In genomic region chr11:86358720-86359119, GRCh38 we compare ENCODE assay signal across 1 cellular context.
A peak's percentile ranks its signal among the peaks of the same experiment; 100 is the strongest.
TF ChIP-seq lines count a peak whose summit lies in the region.

No MANE protein-coding gene starts in this region.

TF ChIP-seq in K562, 482 proteins besides CTCF, POLR2A, EP300 and RAD21 (continued from another document):
- peak; percentile 29; the same call in 1 of the 2 replicates for TF ChIP-seq CUX1 (CRISPR knock-in tag; IDR thresholded peaks at IDR 0.05)
- TF ChIP-seq TEAD1 (CRISPR knock-in tag; IDR thresholded peaks at IDR 0.05), result 0 out of 4 replicates have a peak, but pooled peaks of 1 of the 2 experiments have one; percentile 62
- TF ChIP-seq BACH1 (tag; IDR thresholded peaks at IDR 0.05), result no peak
- no peak for TF ChIP-seq HDAC6 (IDR thresholded peaks at IDR 0.05; ENCODE audit: low read depth, low read length)
- TF ChIP-seq ZNF668 (CRISPR knock-in tag; IDR thresholded peaks at IDR 0.05), result 0 out of 2 replicates have a peak, but pooled peaks have one; percentile 41
- TF ChIP-seq HIVEP1 (CRISPR knock-in tag; IDR thresholded peaks at IDR 0.05), result 0 out of 2 replicates have a peak, but pooled peaks have one; percentile 7
- TF ChIP-seq ZKSCAN3 (CRISPR knock-in tag; IDR thresholded peaks at IDR 0.05), result no peak
- TF ChIP-seq CREB1 (IDR thresholded peaks at IDR 0.05), result no peak
- TF ChIP-seq CREB1 (CRISPR knock-in tag; IDR thresholded peaks at IDR 0.05), result no peak
- no peak for TF ChIP-seq ATF2 (CRISPR knock-in tag; IDR thresholded peaks at IDR 0.05)
- no peak for TF ChIP-seq PRDM10 (IDR thresholded peaks at IDR 0.05; ENCODE audit: partially characterized antibody)
- TF ChIP-seq ZBTB17 (CRISPR knock-in tag; IDR thresholded peaks at IDR 0.05), result 0 out of 2 replicates have a peak, but pooled peaks have one; percentile 41
- no peak for TF ChIP-seq ID3 (CRISPR knock-in tag; IDR thresholded peaks at IDR 0.05)
- no peak for TF ChIP-seq ID3 (tag; IDR thresholded peaks at IDR 0.05)
- TF ChIP-seq ZC3H11A (IDR thresholded peaks at IDR 0.05; ENCODE audit: low read depth, low read length), result no peak
- TF ChIP-seq ETV1 (tag; conservative IDR thresholded peaks at IDR 0.05; ENCODE audit: low read depth), result no peak
- TF ChIP-seq HOXB6 (CRISPR knock-in tag; IDR thresholded peaks at IDR 0.05; ENCODE audit: borderline replicate concordance), result no peak
- TF ChIP-seq ZNF695 (CRISPR knock-in tag; IDR thresholded peaks at IDR 0.05), result no peak
- 0 out of 2 replicates have a peak, but pooled peaks have one; percentile 33 for TF ChIP-seq CREB3 (tag; conservative IDR thresholded peaks at IDR 0.05; ENCODE audit: low read depth)
- TF ChIP-seq PTTG1 (tag; IDR thresholded peaks at IDR 0.05; ENCODE audit: low read depth), result 0 out of 2 replicates have a peak, but pooled peaks have one; percentile 61
- peak; percentile 20; the same call in 1 of the 2 replicates for TF ChIP-seq ZNF239 (CRISPR knock-in tag; IDR thresholded peaks at IDR 0.05)
- TF ChIP-seq TRIM25 (IDR thresholded peaks at IDR 0.05; ENCODE audit: borderline replicate concordance), result no peak
- no peak for TF ChIP-seq IRF2 (CRISPR knock-in tag; IDR thresholded peaks at IDR 0.05)
- no peak for TF ChIP-seq ZBTB9 (CRISPR knock-in tag; IDR thresholded peaks at IDR 0.05)
- TF ChIP-seq HSF4 (CRISPR knock-in tag; IDR thresholded peaks at IDR 0.05; ENCODE audit: borderline replicate concordance), result no peak
- no peak for TF ChIP-seq GTF2A2 (tag; IDR thresholded peaks at IDR 0.05)
- peak; percentile 54; the same call in 1 of the 2 replicates for TF ChIP-seq ZNF311 (CRISPR knock-in tag; IDR thresholded peaks at IDR 0.05)
- no peak for TF ChIP-seq CCAR2 (IDR thresholded peaks at IDR 0.05; ENCODE audit: low read depth, low read length)
